ENCODE assay signal across 18 cellular contexts in the genomic region with DNA sequence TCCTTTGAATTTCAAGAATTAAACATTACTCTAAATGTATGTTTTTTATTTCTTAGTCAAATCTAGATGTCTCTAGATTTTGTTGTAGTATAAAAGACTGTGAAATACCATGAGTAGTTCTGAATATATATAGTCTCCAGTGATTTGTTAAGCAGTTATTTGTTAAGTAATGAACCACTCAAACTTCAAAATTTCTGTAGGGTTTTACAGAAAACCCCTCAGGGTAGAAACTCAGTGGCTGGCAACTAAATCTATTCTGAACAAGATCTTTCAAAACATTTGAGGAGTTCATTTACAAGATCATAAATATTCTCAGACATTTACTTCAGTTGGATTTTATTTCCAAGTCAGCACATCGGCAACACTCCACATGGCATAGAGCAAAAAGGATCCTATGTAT. TPM values are rescaled to one million over a fixed set of nuclear protein-coding genes. Genes with fewer than 3 reads are reported as not detected.
A peak's percentile ranks its signal among the peaks of the same experiment; 100 is the strongest.
DNase-seq lines count a peak whose midpoint lies in the region; ATAC-seq, FAIRE-seq and TF ChIP-seq lines count a peak whose summit lies in the region.
"Had no signal": no experiment of that assay in that cellular context is flagged by ENCODE, and none has a peak within 500 bp of the region (broad histone marks: within the 10 kb centered on the region; RNA-seq: fewer than 3 reads in every experiment).

No MANE protein-coding gene starts in this region.

- CTCF ChIA-PET in HEK293T (lab: Yijun Ruan, JAX) (interaction anchor here (1.1 kb wide), 1 partner anchor 78 kb away, joined by 3 read pairs; no protein-coding TSS in a partner anchor), K562 (lab: Yijun Ruan, JAX; ENCODE audit: low intra/inter-chr PET ratio) (no interaction called here)

- no TSS peak for BruUV-seq in K562 (replicated peaks; lab: Mats Ljungman, UMichigan)

- no peak overlapping the region for H3K9ac ChIP-seq in K562 (ENCODE audit: insufficient read depth in 1 of 2, low read depth in 2 of 2, low read length in 2 of 2)

- no peak overlapping the region for H3K27ac ChIP-seq in K562 (ENCODE audit: extremely low read depth, low read depth, low read length)
- H3K27ac ChIP-seq in neutrophil = peak overlapping the region; percentile 54

- H3K79me2 ChIP-seq in K562 (ENCODE audit: control insufficient read depth, insufficient read depth, low read length) = no peaks in the 10 kb centered on the region

- DNase-seq in HEK293T (ENCODE audit: extremely low spot score) = no peak
- no peak for DNase-seq in K562 (ENCODE audit: extremely low read depth in 1 of 4, low spot score in 3 of 4)
- no peak for DNase-seq in stimulated activated naive CD8-positive, alpha-beta T cell treated with anti-CD3 and anti-CD28 coated beads, Interleukin-15, Interleukin-2, amounts not matched to agents 100 U/mL and 50 U/mL, for 24 hours
- DNase-seq: C1 segment of cervical spinal cord; Calu3; CD4-positive, alpha-beta memory T cell; COR-L47; DMS53; DMS79 treated with DMSO at 0.1 percent for 48 hours; GOT3 had no signal

- in situ Hi-C loops in K562 (cut with MboI) = no loop called here

- H3K4me2 ChIP-seq in K562 (ENCODE audit: insufficient read depth, low read length) = no peak overlapping the region

- H3K4me1 ChIP-seq in K562 (replicated peaks in 1 of 2; ENCODE audit: control insufficient read depth in 2 of 2, insufficient read depth in 2 of 2, low read length in 2 of 2) (peaks cover 0 to 8% of the 10 kb centered on the region in 2 experiments; a peak in 3 of 5 replicates), neutrophil (ENCODE audit: control insufficient read depth in 1 of 2, insufficient read depth in 1 of 2, low read depth in 1 of 2, low read length in 1 of 2) (peaks cover 21 to 29% of the 10 kb centered on the region in 2 experiments)
- H3K4me1 ChIP-seq: HAP-1 had no signal

- intact Hi-C loops in K562 (cut with micrococcal nuclease) = no loop called here

- H2AFZ ChIP-seq in K562 (ENCODE audit: low read depth, low read length) = 0 out of 2 replicates have a peak overlapping the region, but pooled peaks have one; percentile 20

- POLR2A ChIA-PET in HEK293T (lab: Yijun Ruan, JAX) (no interaction called here), K562 (lab: Yijun Ruan, JAX) (no interaction called here)

- TF ChIP-seq CTCF in K562 (IDR thresholded peaks at IDR 0.05 in 2 of 3, conservative IDR thresholded peaks at IDR 0.05 in 1 of 3; ENCODE audit: insufficient read depth in 2 of 3, low read depth in 1 of 3, low read length in 3 of 3) = no peak
- TF ChIP-seq CTCF in neutrophil (IDR thresholded peaks at IDR 0.05) = no peak

- 25% methylated on average over 1 of the region's 1 CpG for WGBS in K562 (ENCODE audit: insufficient coverage, low coverage, missing lambda C conversion rate)

- no peak for TF ChIP-seq POLR2A in K562 (conservative IDR thresholded peaks at IDR 0.05)

- H4K20me1 ChIP-seq in K562 (replicated peaks; ENCODE audit: control insufficient read depth, insufficient read depth, low read length) = no peaks in the 10 kb centered on the region

- no peak for FAIRE-seq in K562 (lab: Jason Lieb, UNC)
- FAIRE-seq: G401.6, GM12892, GM19239, H54 had no signal

- H3K9me3 ChIP-seq in K562 (replicated peaks; ENCODE audit: control insufficient read depth, insufficient read depth, low read depth, low read length) = no peaks in the 10 kb centered on the region
- no peaks in the 10 kb centered on the region for H3K9me3 ChIP-seq in neutrophil
- H3K9me3 ChIP-seq: HAP-1 had no signal

- H3K27me3 ChIP-seq in K562 (ENCODE audit: control insufficient read depth in 2 of 2, insufficient read depth in 2 of 2, low read length in 2 of 2) (no peaks in the 10 kb centered on the region), neutrophil (no peaks in the 10 kb centered on the region)

- H3K9me1 ChIP-seq in K562 (ENCODE audit: control insufficient read depth, insufficient read depth, low read length) = no peaks in the 10 kb centered on the region

- H3K36me3 ChIP-seq in K562 (ENCODE audit: control insufficient read depth, insufficient read depth, low read length) = no peaks in the 10 kb centered on the region
- H3K36me3 ChIP-seq in neutrophil = no peaks in the 10 kb centered on the region
- H3K36me3 ChIP-seq: HAP-1 had no signal

- no peak for TF ChIP-seq EP300 in K562 (IDR thresholded peaks at IDR 0.05; ENCODE audit: low read length)

- TF ChIP-seq RAD21 in K562 (CRISPR knock-in tag; conservative IDR thresholded peaks at IDR 0.05 in 1 of 2, IDR thresholded peaks at IDR 0.05 in 1 of 2) = no peak

- no peak overlapping the region for H3K4me3 ChIP-seq in K562
- H3K4me3 ChIP-seq in neutrophil (ENCODE audit: low read depth in 1 of 2, low read length in 1 of 2) = no peak overlapping the region
- H3K4me3 ChIP-seq: HAP-1 had no signal

- ATAC-seq in K562 (no peak), GM18519 (IDR thresholded peaks at IDR 0.05; ENCODE audit: low FRiP score, unreplicated experiment) (no peak), GM21529 (IDR thresholded peaks at IDR 0.05; ENCODE audit: unreplicated experiment) (no peak)
- no peak for ATAC-seq in stimulated activated naive CD8-positive, alpha-beta T cell treated with anti-CD3 and anti-CD28 coated beads, Interleukin-15, Interleukin-2, amounts not matched to agents 100 U/mL and 50 U/mL, for 24 hours

TF ChIP-seq in HEK293T, 16 proteins besides CTCF, POLR2A, EP300 and RAD21:
- TF ChIP-seq, protein P1, sequence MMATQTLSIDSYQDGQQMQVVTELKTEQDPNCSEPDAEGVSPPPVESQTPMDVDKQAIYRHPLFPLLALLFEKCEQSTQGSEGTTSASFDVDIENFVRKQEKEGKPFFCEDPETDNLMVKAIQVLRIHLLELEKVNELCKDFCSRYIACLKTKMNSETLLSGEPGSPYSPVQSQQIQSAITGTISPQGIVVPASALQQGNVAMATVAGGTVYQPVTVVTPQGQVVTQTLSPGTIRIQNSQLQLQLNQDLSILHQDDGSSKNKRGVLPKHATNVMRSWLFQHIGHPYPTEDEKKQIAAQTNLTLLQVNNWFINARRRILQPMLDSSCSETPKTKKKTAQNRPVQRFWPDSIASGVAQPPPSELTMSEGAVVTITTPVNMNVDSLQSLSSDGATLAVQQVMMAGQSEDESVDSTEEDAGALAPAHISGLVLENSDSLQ (IDR thresholded peaks at IDR 0.05) = peak; percentile 81
- no peak for TF ChIP-seq SUZ12 (IDR thresholded peaks at IDR 0.05)

TF ChIP-seq in K562, 482 proteins besides CTCF, POLR2A, EP300 and RAD21:
- TF ChIP-seq SMARCC2 (IDR thresholded peaks at IDR 0.05; ENCODE audit: low read depth) (no peak), FOS (IDR thresholded peaks at IDR 0.05; ENCODE audit: extremely low read depth, insufficient read length) (no peak), ZBTB1 (CRISPR knock-in tag; IDR thresholded peaks at IDR 0.05; ENCODE audit: borderline replicate concordance, low read depth) (no peak), NR4A1 (CRISPR knock-in tag; IDR thresholded peaks at IDR 0.05) (no peak), NR4A1 (tag; IDR thresholded peaks at IDR 0.05) (no peak)
- TF ChIP-seq, protein P2, sequence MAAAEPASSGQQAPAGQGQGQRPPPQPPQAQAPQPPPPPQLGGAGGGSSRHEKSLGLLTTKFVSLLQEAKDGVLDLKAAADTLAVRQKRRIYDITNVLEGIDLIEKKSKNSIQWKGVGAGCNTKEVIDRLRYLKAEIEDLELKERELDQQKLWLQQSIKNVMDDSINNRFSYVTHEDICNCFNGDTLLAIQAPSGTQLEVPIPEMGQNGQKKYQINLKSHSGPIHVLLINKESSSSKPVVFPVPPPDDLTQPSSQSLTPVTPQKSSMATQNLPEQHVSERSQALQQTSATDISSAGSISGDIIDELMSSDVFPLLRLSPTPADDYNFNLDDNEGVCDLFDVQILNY (CRISPR knock-in tag; IDR thresholded peaks at IDR 0.05) = no peak
- TF ChIP-seq, protein P3, sequence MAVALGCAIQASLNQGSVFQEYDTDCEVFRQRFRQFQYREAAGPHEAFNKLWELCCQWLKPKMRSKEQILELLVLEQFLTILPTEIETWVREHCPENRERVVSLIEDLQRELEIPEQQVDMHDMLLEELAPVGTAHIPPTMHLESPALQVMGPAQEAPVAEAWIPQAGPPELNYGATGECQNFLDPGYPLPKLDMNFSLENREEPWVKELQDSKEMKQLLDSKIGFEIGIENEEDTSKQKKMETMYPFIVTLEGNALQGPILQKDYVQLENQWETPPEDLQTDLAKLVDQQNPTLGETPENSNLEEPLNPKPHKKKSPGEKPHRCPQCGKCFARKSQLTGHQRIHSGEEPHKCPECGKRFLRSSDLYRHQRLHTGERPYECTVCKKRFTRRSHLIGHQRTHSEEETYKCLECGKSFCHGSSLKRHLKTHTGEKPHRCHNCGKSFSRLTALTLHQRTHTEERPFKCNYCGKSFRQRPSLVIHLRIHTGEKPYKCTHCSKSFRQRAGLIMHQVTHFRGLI (CRISPR knock-in tag; IDR thresholded peaks at IDR 0.05) = no peak

RNA-seq across cellular contexts. Expression of a gene that starts 35.8 kb away (rescaled TPM):
- total RNA-seq in K562 (2011; cell fraction: chromatin; rRNA removed; ENCODE audit: low replicate concordance) = 104 and 200 TPM in 2 replicates
- 86.9 and 118 TPM in 2 replicates for total RNA-seq in K562 (2011; cell fraction: nucleolus; rRNA removed)
- total RNA-seq in K562 (2011; cell fraction: nucleoplasm; rRNA removed) = 148 and 153 TPM in 2 replicates
- 88.2 and 99.7 TPM in 2 replicates for total RNA-seq in K562 (2014; rRNA removed)
- 123 and 145 TPM in 2 replicates for total RNA-seq in K562 (2014; rRNA removed; fragmentation: Illumina TruSeq; extraction: Trizol)
- total RNA-seq in K562 (2015; rRNA removed; fragmentation: Illumina TruSeq; extraction: Trizol) = 102 and 108 TPM in 2 replicates
- total RNA-seq in K562 (2021) = 78.7 and 85.2 TPM in 2 replicates
- polyA plus RNA-seq in K562 (2011; rRNA removed) = 96.7 and 115 TPM in 2 replicates
- 44.3 and 75.1 TPM in 2 replicates for polyA plus RNA-seq in K562 (2011; cell fraction: cytosol; rRNA removed)
- polyA plus RNA-seq in K562 (2011; cell fraction: nucleus; rRNA removed) = 31.8 and 43.0 TPM in 2 replicates
- 72.6 and 74.2 TPM in 2 replicates for polyA plus RNA-seq in K562 (2012)
- polyA plus RNA-seq in K562 (2014; fragmentation: Illumina TruSeq; extraction: Trizol) = 69.4 and 78.8 TPM in 2 replicates
- 10 to 100 TPM; 21.3 to 28.0 TPM for polyA plus RNA-seq in K562 (2014; fragmentation: Nextera tagmentation; extraction: Ambion mirVana)
- 66.0 and 75.5 TPM in 2 replicates for polyA plus RNA-seq in K562 (2014; rRNA removed)
- polyA minus RNA-seq in K562 (2011; rRNA and poly(A)+ RNA removed) = 184 and 219 TPM in 2 replicates
- polyA minus RNA-seq in K562 (2011; cell fraction: cytosol; rRNA and poly(A)+ RNA removed) = 52.7 and 79.6 TPM in 2 replicates
- polyA minus RNA-seq in K562 (2011; cell fraction: nucleus; rRNA and poly(A)+ RNA removed) = 44.4 and 83.9 TPM in 2 replicates
